In genomic region chr5:139664273-139664693, GRCh38 we compare ENCODE assay signal across 8 cellular contexts. TPM values are rescaled to one million over a fixed set of nuclear protein-coding genes. Genes with fewer than 3 reads are reported as not detected.
A peak's percentile ranks its signal among the peaks of the same experiment; 100 is the strongest.
DNase-seq lines count a peak whose midpoint lies in the region; ATAC-seq, FAIRE-seq and TF ChIP-seq lines count a peak whose summit lies in the region.

No MANE protein-coding gene starts in this region.

- H3K36me3 Mint-ChIP-seq in glutamatergic neuron (ENCODE audit: unreplicated experiment) = no peaks in the 10 kb centered on the region
- H3K36me3 Mint-ChIP-seq in activated T-helper 17 cell treated with anti-CD3 and anti-CD28 coated beads, Interleukin-2, amount 50 U/mL, for 72 hours (ENCODE audit: low read depth) = no peaks in the 10 kb centered on the region

- peaks cover 30% of the 10 kb centered on the region for H3K4me1 Mint-ChIP-seq in glutamatergic neuron (ENCODE audit: low read depth, unreplicated experiment)
- H3K4me1 Mint-ChIP-seq in activated T-helper 17 cell treated with anti-CD3 and anti-CD28 coated beads, Interleukin-2, amount 50 U/mL, for 72 hours = peaks cover 4% of the 10 kb centered on the region

- no peak overlapping the region for H3K27ac ChIP-seq in H1 (ENCODE audit: low read depth, low read length)

- H3K9me3 ChIP-seq in H1 (ENCODE audit: insufficient read depth in 2 of 2, low read depth in 1 of 2, low read length in 1 of 2) = no peaks in the 10 kb centered on the region

- no peak overlapping the region for H3K4ac ChIP-seq in H1 (replicated peaks; ENCODE audit: insufficient read length, low read depth, low read length)

- 86% methylated on average over 9 of the region's 9 CpGs; no CpG with 5 or more reads in 1 of the 2 experiments for WGBS in H1 (ENCODE audit: extremely low coverage in 1 of 2, insufficient coverage in 1 of 2, insufficient read length in 1 of 2, insufficient replicate concordance in 2 of 2, low coverage in 1 of 2, low lambda C conversion rate in 2 of 2, missing lambda C conversion rate in 1 of 2), 2 experiments

- POLR2A ChIA-PET in H1 (lab: Charles Lee; ENCODE audit: partially characterized antibody) = interaction anchor here (0.9 to 2.2 kb wide), 9 partner anchors 10 to 46 kb away, joined by 3 to 7 read pairs (median 4); no protein-coding TSS in a partner anchor

- peaks cover 67 to 75% of the 10 kb centered on the region in 2 experiments for H4K20me1 ChIP-seq in H1 (replicated peaks in 1 of 2; ENCODE audit: control insufficient read depth in 1 of 2, insufficient read depth in 2 of 2, low read length in 2 of 2)

- H2BK12ac ChIP-seq in H1 (ENCODE audit: low read depth, low read length) = no peak overlapping the region

- H4K5ac ChIP-seq in H1 (ENCODE audit: insufficient read length, low read depth, low read length) = no peak overlapping the region

- intact Hi-C loops in Right ventricle myocardium superior (cut with DNase I) (no loop called here), cardiac septum (cut with DNase I) (no loop called here)

- no peak overlapping the region for H2BK5ac ChIP-seq in H1 (ENCODE audit: low read depth, low read length)

- no peak overlapping the region for H3K14ac ChIP-seq in H1 (ENCODE audit: insufficient read length)

- no peak overlapping the region for H2BK15ac ChIP-seq in H1 (ENCODE audit: low read length)

- no peak overlapping the region for H3K4me3 Mint-ChIP-seq in glutamatergic neuron (ENCODE audit: unreplicated experiment)
- H3K4me3 Mint-ChIP-seq in activated T-helper 17 cell treated with anti-CD3 and anti-CD28 coated beads, Interleukin-2, amount 50 U/mL, for 72 hours = no peak overlapping the region

- H3K27me3 ChIP-seq in H1 (replicated peaks in 1 of 4; ENCODE audit: control insufficient read depth in 3 of 4, extremely low read depth in 1 of 4, insufficient read depth in 3 of 4, low read length in 3 of 4) = no peaks in the 10 kb centered on the region

- H2AFZ ChIP-seq in H1 (ENCODE audit: low read length) = no peak overlapping the region

- DNase-seq in Right ventricle myocardium superior (peak; percentile 71), cardiac septum (ENCODE audit: low spot score) (no peak), H1 (ENCODE audit: low read depth in 1 of 2, low spot score in 2 of 2) (no peak), glutamatergic neuron (no peak), NCI-H526 treated with DMSO at 0.1 percent for 48 hours (lab: John Stamatoyannopoulos, UW) (no peak)
- DNase-seq in stimulated activated CD4-positive, alpha-beta T cell treated with anti-CD3 and anti-CD28 coated beads, Interleukin-2, amount 100 ng/mL, for 24 hours = no peak

- H4K91ac ChIP-seq in H1 (replicated peaks; ENCODE audit: insufficient read length, low read length) = no peak overlapping the region

- H3K27me3 Mint-ChIP-seq in glutamatergic neuron (ENCODE audit: unreplicated experiment) = peaks cover 11% of the 10 kb centered on the region
- H3K27me3 Mint-ChIP-seq in activated T-helper 17 cell treated with anti-CD3 and anti-CD28 coated beads, Interleukin-2, amount 50 U/mL, for 72 hours = no peaks in the 10 kb centered on the region

- H3K9me3 Mint-ChIP-seq in glutamatergic neuron (ENCODE audit: unreplicated experiment) = peaks cover 10% of the 10 kb centered on the region
- H3K9me3 Mint-ChIP-seq in activated T-helper 17 cell treated with anti-CD3 and anti-CD28 coated beads, Interleukin-2, amount 50 U/mL, for 72 hours = no peaks in the 10 kb centered on the region

- H3K18ac ChIP-seq in H1 (ENCODE audit: extremely low read depth, low read length) = no peak overlapping the region

- no peak overlapping the region for H3K56ac ChIP-seq in H1 (replicated peaks; ENCODE audit: insufficient read length, low read depth, low read length)

- CTCF ChIA-PET in H1 (lab: Charles Lee; ENCODE audit: partially characterized antibody) = interaction anchor here (0.7 to 17.2 kb wide), 8 partner anchors 12 to 123 kb away, joined by 3 to 171 read pairs (median 12); no protein-coding TSS in a partner anchor

- H4K8ac ChIP-seq in H1 (ENCODE audit: extremely low read depth, insufficient read depth, low read length) = peak overlapping the region; percentile 21; the same call in 1 of the 2 replicates

- H3K4me1 ChIP-seq in H1 (replicated peaks in 1 of 4; ENCODE audit: control insufficient read depth in 3 of 4, insufficient read depth in 4 of 4, low read length in 3 of 4) = peaks cover 6 to 57% (median 47%) of the 10 kb centered on the region in 4 experiments

- H3K79me1 ChIP-seq in H1 (ENCODE audit: low read depth, low read length) = peaks cover 24% of the 10 kb centered on the region

- H3K79me2 ChIP-seq in H1 (ENCODE audit: control insufficient read depth in 1 of 2, insufficient read depth in 2 of 2, low read length in 2 of 2) = peaks cover 12 to 96% of the 10 kb centered on the region in 2 experiments; a peak in 3 of 4 replicates

- no peak for ATAC-seq in Right ventricle myocardium superior (ENCODE audit: poor library complexity)
- ATAC-seq in HG03442 (IDR thresholded peaks at IDR 0.05; ENCODE audit: unreplicated experiment) = peak; percentile 37
- no peak for ATAC-seq in activated T-helper 17 cell treated with anti-CD3 and anti-CD28 coated beads, Interleukin-2, amount 50 U/mL, for 72 hours (replicated peaks)

- no peak overlapping the region for H3K9ac ChIP-seq in H1 (replicated peaks in 1 of 4; ENCODE audit: extremely low read depth in 1 of 4, low read depth in 3 of 4, low read length in 3 of 4)

- H2AK5ac ChIP-seq in H1 (ENCODE audit: low read depth, low read length) = no peak overlapping the region

- H3K4me2 ChIP-seq in H1 (ENCODE audit: insufficient read depth in 1 of 2, low read depth in 2 of 2, low read length in 2 of 2) = no peak overlapping the region

- no peak for TF ChIP-seq EP300 in H1 (IDR thresholded peaks at IDR 0.05; ENCODE audit: borderline replicate concordance in 1 of 2, low read depth in 2 of 2, low read length in 2 of 2)

- H3K27ac Mint-ChIP-seq in glutamatergic neuron (ENCODE audit: unreplicated experiment) = no peak overlapping the region
- no peak overlapping the region for H3K27ac Mint-ChIP-seq in activated T-helper 17 cell treated with anti-CD3 and anti-CD28 coated beads, Interleukin-2, amount 50 U/mL, for 72 hours

- H3K23ac ChIP-seq in H1 (ENCODE audit: insufficient read length) = no peak overlapping the region

- TF ChIP-seq CTCF in H1 (IDR thresholded peaks at IDR 0.05; ENCODE audit: control extremely low read depth in 1 of 3, insufficient read depth in 1 of 3, low read depth in 1 of 3, low read length in 3 of 3) (no peak), glutamatergic neuron (IDR thresholded peaks at IDR 0.05; ENCODE audit: partially characterized antibody, unreplicated experiment) (no peak)

- H3K23me2 ChIP-seq in H1 (ENCODE audit: low read depth, low read length) = no peaks in the 10 kb centered on the region; the same call in none of the 2 replicates

- no peak for FAIRE-seq in H1 (lab: Jason Lieb, UNC)

- no peak overlapping the region for H3K4me3 ChIP-seq in H1 (ENCODE audit: extremely low read depth in 1 of 4, insufficient read depth in 2 of 4, low read depth in 3 of 4, low read length in 4 of 4)

- no peak for TF ChIP-seq POLR2A in H1 (IDR thresholded peaks at IDR 0.05; ENCODE audit: control extremely low read depth in 1 of 2, low read depth in 2 of 2, low read length in 2 of 2)

- TF ChIP-seq RAD21 in H1 (IDR thresholded peaks at IDR 0.05 in 1 of 2, conservative IDR thresholded peaks at IDR 0.05 in 1 of 2; ENCODE audit: low read depth in 2 of 2, low read length in 2 of 2) = no peak

- no peak overlapping the region for H2BK120ac ChIP-seq in H1 (replicated peaks; ENCODE audit: low read depth, low read length)

- H3K36me3 ChIP-seq in H1 (ENCODE audit: control insufficient read depth in 2 of 4, insufficient read depth in 4 of 4, low read length in 3 of 4) = no peaks in the 10 kb centered on the region

- H2BK20ac ChIP-seq in H1 (ENCODE audit: low read length) = no peak overlapping the region

TF ChIP-seq in H1, 55 proteins besides CTCF, POLR2A, EP300 and RAD21 (continues in another document):
- no peak for TF ChIP-seq TAF1 (IDR thresholded peaks at IDR 0.05; ENCODE audit: low read depth, low read length)
- no peak for TF ChIP-seq BRCA1 (IDR thresholded peaks at IDR 0.05; ENCODE audit: low read depth, low read length)
- TF ChIP-seq RNF2 (IDR thresholded peaks at IDR 0.05; ENCODE audit: borderline replicate concordance, low read depth, low read length, missing control alignments, poor library complexity, severe bottlenecking) = no peak
- no peak for TF ChIP-seq TCF12 (IDR thresholded peaks at IDR 0.05; ENCODE audit: low read depth, low read length)
- no peak for TF ChIP-seq BCL11A (IDR thresholded peaks at IDR 0.05; ENCODE audit: low read depth in 2 of 2, low read length in 2 of 2)
- no peak for TF ChIP-seq FOSL1 (IDR thresholded peaks at IDR 0.05; ENCODE audit: insufficient read depth, low read depth, low read length)
- no peak for TF ChIP-seq CHD2 (IDR thresholded peaks at IDR 0.05; ENCODE audit: low read length)

RNA-seq across cellular contexts. Expression of gene CXXC5, which starts 16.1 kb away (rescaled TPM):
- 67.3 TPM for total RNA-seq in Right ventricle myocardium superior
- total RNA-seq in cardiac septum = 49.3 TPM
- total RNA-seq in H1 (2021; fragmentation: NEBNext Ultra II Directional; extraction: Animal tissue kit (Norgen Biotek cat#: 25700)) = 74.0 and 78.3 TPM in 2 replicates
- 61.4 and 83.5 TPM in 2 replicates for polyA plus RNA-seq in H1 (2011; rRNA removed)
- polyA plus RNA-seq in H1 (2011; cell fraction: cytosol; rRNA removed) = 68.8 TPM
- polyA plus RNA-seq in H1 (2011; cell fraction: nucleus; rRNA removed) = 52.7 TPM
- 35.6 to 47.4 TPM (median 43.3 TPM) in 4 replicates for polyA plus RNA-seq in H1 (2012, experiment 1 of 2)
- 56.6 TPM for polyA plus RNA-seq in H1 (2012, experiment 2 of 2)
- polyA plus RNA-seq in H1 (2013, experiment 1 of 2) = 62.3 TPM
- 67.3 TPM for polyA plus RNA-seq in H1 (2013, experiment 2 of 2)
- polyA minus RNA-seq in H1 (2011; rRNA and poly(A)+ RNA removed) = 25.6 and 39.8 TPM in 2 replicates
- polyA minus RNA-seq in H1 (2011; cell fraction: cytosol; rRNA and poly(A)+ RNA removed) = 50.7 TPM
- polyA minus RNA-seq in H1 (2011; cell fraction: nucleus; rRNA and poly(A)+ RNA removed) = 39.2 TPM
- total RNA-seq in glutamatergic neuron (ENCODE audit: unreplicated experiment) = 130 TPM
- total RNA-seq in activated T-helper 17 cell treated with anti-CD3 and anti-CD28 coated beads, Interleukin-2, amount 50 U/mL, for 72 hours = 1 to 10 TPM in 1 of 2 donors, under 1 TPM in 1; 0.89 to 2.7 TPM

Comparison
In these comparisons a context has a peak if more than half of its experiments do, and no peak if none do; other contexts are left out.
1. RNA of gene CXXC5, which starts 16.1 kb away (total RNA-seq): 130 TPM in glutamatergic neuron (single experiment), 74.0 to 78.3 TPM in H1, 67.3 TPM in Right ventricle myocardium superior (single experiment) and 49.3 TPM in cardiac septum (single experiment); 0.89 to 2.7 TPM in activated T-helper 17 cell treated with anti-CD3 and anti-CD28 coated beads, Interleukin-2, amount 50 U/mL, for 72 hours; every median in the first group is over 10 times any median in the second.